18 cellular contexts compared by ENCODE assay signal in the genomic region with DNA sequence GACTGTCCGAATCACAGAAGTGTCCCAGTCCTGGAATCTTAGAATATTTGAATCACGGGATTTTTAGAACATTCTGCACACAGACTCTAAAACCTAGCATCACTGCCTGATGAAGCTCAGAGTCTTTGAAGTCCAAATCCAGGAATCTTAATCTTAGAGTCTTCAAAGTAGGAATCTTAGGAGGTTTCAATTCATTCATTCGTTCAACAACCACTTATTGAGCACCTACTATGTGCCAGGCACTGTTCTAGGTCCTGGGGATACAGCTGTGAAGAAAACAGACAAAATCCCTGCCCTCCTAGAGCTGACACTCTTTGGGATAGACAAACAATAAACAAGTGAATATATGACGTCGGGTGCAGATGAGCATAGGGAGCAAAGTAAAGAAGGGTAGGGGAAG. TPM values are rescaled to one million over a fixed set of nuclear protein-coding genes. Genes with fewer than 3 reads are reported as not detected.
DNase-seq lines count a peak whose midpoint lies in the region; ATAC-seq and TF ChIP-seq lines count a peak whose summit lies in the region.
"Had no signal": no experiment of that assay in that cellular context is flagged by ENCODE, and none has a peak within 500 bp of the region (broad histone marks: within the 10 kb centered on the region; RNA-seq: fewer than 3 reads in every experiment).

No MANE protein-coding gene starts in this region.

- CTCF ChIA-PET in T-cell (lab: Charles Lee) = interaction anchor here (0.8 to 3.2 kb wide), 7 partner anchors 10 to 148 kb away, joined by 3 to 17 read pairs (median 8); partner anchors contain the start of gene ERCC1 (in 1 of the 2)

- H3K9me3 Mint-ChIP-seq in activated naive CD8-positive, alpha-beta T cell (ENCODE audit: low read depth) = no peaks in the 10 kb centered on the region
- H3K9me3 Mint-ChIP-seq in activated naive CD8-positive, alpha-beta T cell treated with anti-CD3 and anti-CD28 coated beads for 36 hours = no peaks in the 10 kb centered on the region
- H3K9me3 Mint-ChIP-seq in T-cell = no peaks in the 10 kb centered on the region
- peaks cover 13% of the 10 kb centered on the region for H3K9me3 Mint-ChIP-seq in glutamatergic neuron (ENCODE audit: unreplicated experiment)
- H3K9me3 Mint-ChIP-seq in stimulated activated effector memory CD8-positive, alpha-beta T cell treated with anti-CD3 and anti-CD28 coated beads, Interleukin-12 subunit alpha, Interleukin-12 subunit beta, amount 100 ng/mL, for 72 hours = no peaks in the 10 kb centered on the region

- H3K27ac Mint-ChIP-seq in activated naive CD8-positive, alpha-beta T cell = peak overlapping the region; percentile 11
- H3K27ac Mint-ChIP-seq in activated naive CD8-positive, alpha-beta T cell treated with anti-CD3 and anti-CD28 coated beads for 36 hours = no peak overlapping the region
- H3K27ac Mint-ChIP-seq in T-cell = peak overlapping the region in 1 of 2 donors; percentile 37
- H3K27ac Mint-ChIP-seq in glutamatergic neuron (ENCODE audit: unreplicated experiment) = peak overlapping the region; percentile 89
- H3K27ac Mint-ChIP-seq in stimulated activated effector memory CD8-positive, alpha-beta T cell treated with anti-CD3 and anti-CD28 coated beads, Interleukin-12 subunit alpha, Interleukin-12 subunit beta, amount 100 ng/mL, for 72 hours = no peak overlapping the region

- ATAC-seq in T-cell (replicated peaks in 1 of 4) = no peak
- no peak for ATAC-seq in stimulated activated effector memory CD8-positive, alpha-beta T cell treated with anti-CD3 and anti-CD28 coated beads, Interleukin-12 subunit alpha, Interleukin-12 subunit beta, amount 100 ng/mL, for 72 hours
- ATAC-seq: gastroesophageal sphincter had no signal

- POLR2A ChIA-PET in T-cell (lab: Charles Lee) = no interaction called here

- H3K4me1 Mint-ChIP-seq in activated naive CD8-positive, alpha-beta T cell (ENCODE audit: low read depth) = peaks cover 38% of the 10 kb centered on the region
- peaks cover 22% of the 10 kb centered on the region for H3K4me1 Mint-ChIP-seq in activated naive CD8-positive, alpha-beta T cell treated with anti-CD3 and anti-CD28 coated beads for 36 hours
- H3K4me1 Mint-ChIP-seq in T-cell = peaks cover 34 to 44% (median 41%) of the 10 kb centered on the region in 3 donors
- H3K4me1 Mint-ChIP-seq in glutamatergic neuron (ENCODE audit: low read depth, unreplicated experiment) = peaks cover 22% of the 10 kb centered on the region
- H3K4me1 Mint-ChIP-seq in stimulated activated effector memory CD8-positive, alpha-beta T cell treated with anti-CD3 and anti-CD28 coated beads, Interleukin-12 subunit alpha, Interleukin-12 subunit beta, amount 100 ng/mL, for 72 hours = peaks cover 52% of the 10 kb centered on the region

- no peak for TF ChIP-seq CTCF in glutamatergic neuron (IDR thresholded peaks at IDR 0.05; ENCODE audit: partially characterized antibody, unreplicated experiment)

- no peaks in the 10 kb centered on the region for H3K36me3 Mint-ChIP-seq in activated naive CD8-positive, alpha-beta T cell
- H3K36me3 Mint-ChIP-seq in activated naive CD8-positive, alpha-beta T cell treated with anti-CD3 and anti-CD28 coated beads for 36 hours = no peaks in the 10 kb centered on the region
- no peaks in the 10 kb centered on the region for H3K36me3 Mint-ChIP-seq in T-cell
- H3K36me3 Mint-ChIP-seq in glutamatergic neuron (ENCODE audit: unreplicated experiment) = no peaks in the 10 kb centered on the region
- peaks cover 5% of the 10 kb centered on the region for H3K36me3 Mint-ChIP-seq in stimulated activated effector memory CD8-positive, alpha-beta T cell treated with anti-CD3 and anti-CD28 coated beads, Interleukin-12 subunit alpha, Interleukin-12 subunit beta, amount 100 ng/mL, for 72 hours

- no peak for DNase-seq in activated naive CD8-positive, alpha-beta T cell treated with anti-CD3 and anti-CD28 coated beads for 36 hours
- no peak for DNase-seq in T-cell
- DNase-seq in glutamatergic neuron = no peak
- no peak for DNase-seq in stimulated activated effector memory CD8-positive, alpha-beta T cell treated with anti-CD3 and anti-CD28 coated beads, Interleukin-12 subunit alpha, Interleukin-12 subunit beta, amount 100 ng/mL, for 72 hours (ENCODE audit: low spot score in 2 of 2)
- DNase-seq in NCI-H82 treated with DMSO at 0.1 percent for 48 hours (lab: John Stamatoyannopoulos, UW; ENCODE audit: unreplicated experiment) = no peak
- no peak for DNase-seq in cerebellar cortex (ENCODE audit: low spot score)
- DNase-seq in retina = no peak
- DNase-seq: activated CD4-positive, alpha-beta T cell treated with anti-CD3 and anti-CD28 coated beads for 4 hours; activated effector memory CD4-positive, alpha-beta T cell treated with Interleukin-2 at 50 U/mL for 16 hours; cortex of kidney; GM23248; left ventricle myocardium inferior; NCI-H1930; NCI-H510A treated with DMSO at 0.1 percent for 48 hours; Right ventricle myocardium superior; transverse colon had no signal

- H3K4me3 Mint-ChIP-seq in activated naive CD8-positive, alpha-beta T cell = peak overlapping the region; percentile 59
- H3K4me3 Mint-ChIP-seq in activated naive CD8-positive, alpha-beta T cell treated with anti-CD3 and anti-CD28 coated beads for 36 hours = no peak overlapping the region
- peak overlapping the region; percentile 38 to 91 (median 74) for H3K4me3 Mint-ChIP-seq in T-cell
- H3K4me3 Mint-ChIP-seq in glutamatergic neuron (ENCODE audit: unreplicated experiment) = peak overlapping the region; percentile 92
- peak overlapping the region; percentile 82 for H3K4me3 Mint-ChIP-seq in stimulated activated effector memory CD8-positive, alpha-beta T cell treated with anti-CD3 and anti-CD28 coated beads, Interleukin-12 subunit alpha, Interleukin-12 subunit beta, amount 100 ng/mL, for 72 hours

- H3K27me3 Mint-ChIP-seq in activated naive CD8-positive, alpha-beta T cell = peaks cover 8% of the 10 kb centered on the region
- peaks cover 45% of the 10 kb centered on the region for H3K27me3 Mint-ChIP-seq in activated naive CD8-positive, alpha-beta T cell treated with anti-CD3 and anti-CD28 coated beads for 36 hours
- peaks cover 13 to 17% of the 10 kb centered on the region in 2 donors for H3K27me3 Mint-ChIP-seq in T-cell
- peaks cover 19% of the 10 kb centered on the region for H3K27me3 Mint-ChIP-seq in glutamatergic neuron (ENCODE audit: unreplicated experiment)

RNA-seq across cellular contexts. Expression of gene RTN2, which starts 1.7 kb away (rescaled TPM):
- 1 to 10 TPM; 1.3 to 1.8 TPM for total RNA-seq in activated naive CD8-positive, alpha-beta T cell treated with anti-CD3 and anti-CD28 coated beads for 36 hours
- total RNA-seq in T-cell (1 to 10 TPM; 1.7 to 2.5 (median 2.2) TPM), glutamatergic neuron (ENCODE audit: unreplicated experiment) (179 TPM)

RNA-seq across cellular contexts. Expression of gene PPM1N, which starts 3.1 kb away (rescaled TPM):
- total RNA-seq in activated naive CD8-positive, alpha-beta T cell treated with anti-CD3 and anti-CD28 coated beads for 36 hours = 1 to 10 TPM; 1.4 to 1.9 TPM
- total RNA-seq in T-cell (10 to 100 TPM in 2 of 5 donors, 1 to 10 TPM in 3; 5.6 to 14.6 (median 10.0) TPM), glutamatergic neuron (ENCODE audit: unreplicated experiment) (6.6 TPM)

RNA-seq across cellular contexts. Expression of gene VASP, which starts 12.1 kb away (rescaled TPM):
- total RNA-seq in activated naive CD8-positive, alpha-beta T cell treated with anti-CD3 and anti-CD28 coated beads for 36 hours = 100 to 1,000 TPM; 133 to 134 TPM
- total RNA-seq in T-cell = 100 to 1,000 TPM in 3 of 5 donors, 10 to 100 TPM in 2; 77.4 to 113 (median 101) TPM
- 73.6 TPM for total RNA-seq in glutamatergic neuron (ENCODE audit: unreplicated experiment)

RNA-seq across cellular contexts. Expression of gene FOSB, which starts 27.4 kb away (rescaled TPM):
- 10 to 100 TPM in 1 of 2 experiments, 1 to 10 TPM in 1; 9.7 to 10.5 TPM for total RNA-seq in activated naive CD8-positive, alpha-beta T cell treated with anti-CD3 and anti-CD28 coated beads for 36 hours
- 1,000 to 10,000 TPM in 1 of 5 donors, 100 to 1,000 TPM in 1, 10 to 100 TPM in 1, 1 to 10 TPM in 2; 6.7 to 1,173 (median 10.4) TPM for total RNA-seq in T-cell
- total RNA-seq in glutamatergic neuron (ENCODE audit: unreplicated experiment) = not detected

Comparison
In these comparisons a context has a peak if more than half of its experiments do, and no peak if none do; other contexts are left out.
1. H3K27ac Mint-ChIP-seq: peak in activated naive CD8-positive, alpha-beta T cell (single experiment) and glutamatergic neuron (single experiment); none in activated naive CD8-positive, alpha-beta T cell treated with anti-CD3 and anti-CD28 coated beads for 36 hours (single experiment) and stimulated activated effector memory CD8-positive, alpha-beta T cell treated with anti-CD3 and anti-CD28 coated beads, Interleukin-12 subunit alpha, Interleukin-12 subunit beta, amount 100 ng/mL, for 72 hours (single experiment).
2. RNA of gene RTN2, which starts 1.7 kb away (total RNA-seq): 179 TPM in glutamatergic neuron (single experiment); 1.7 to 2.5 TPM in T-cell and 1.3 to 1.8 TPM in activated naive CD8-positive, alpha-beta T cell treated with anti-CD3 and anti-CD28 coated beads for 36 hours; every median in the first group is over 10 times any median in the second.